ENCODE assay signal across 8 cellular contexts in the genomic region with DNA sequence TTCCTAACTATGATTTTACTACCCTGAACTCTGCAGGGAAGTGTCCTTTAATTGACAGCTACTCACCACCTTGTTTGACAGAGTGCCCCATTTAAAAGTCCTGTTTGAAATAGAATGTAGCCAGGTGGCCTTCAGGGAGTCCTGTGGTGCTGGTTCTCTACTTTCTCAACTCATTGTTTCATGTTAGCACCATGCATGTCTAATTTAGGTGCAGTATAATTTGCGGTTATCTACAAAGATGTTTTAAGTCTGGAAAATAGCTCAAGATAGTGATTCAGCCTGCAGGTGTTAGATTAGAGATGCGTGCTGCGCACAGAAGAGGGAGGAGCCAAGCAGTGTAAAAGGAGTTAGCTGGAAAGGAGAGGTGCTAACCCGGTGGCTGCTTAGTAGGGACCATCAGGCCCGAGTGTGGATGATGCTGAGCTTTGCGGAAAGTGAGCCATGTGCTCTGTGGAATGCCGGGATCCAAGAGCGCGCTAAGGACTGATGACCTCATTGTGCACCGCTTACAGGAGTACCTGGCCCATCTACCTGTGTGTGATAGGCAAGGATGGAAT. TPM values are rescaled to one million over a fixed set of nuclear protein-coding genes. Genes with fewer than 3 reads are reported as not detected.
DNase-seq lines count a peak whose midpoint lies in the region; ATAC-seq and TF ChIP-seq lines count a peak whose summit lies in the region.

No MANE protein-coding gene starts in this region.

- peaks cover 59% of the 10 kb centered on the region for H3K36me3 Mint-ChIP-seq in activated T-helper 17 cell treated with anti-CD3 and anti-CD28 coated beads, Interleukin-2, amount 50 U/mL, for 72 hours (ENCODE audit: low read depth)
- H3K36me3 Mint-ChIP-seq in glutamatergic neuron (ENCODE audit: unreplicated experiment), result no peaks in the 10 kb centered on the region

- peak; percentile 41 for DNase-seq in GM10248 (ENCODE audit: extremely low spot score)
- DNase-seq in NCI-H69 (lab: John Stamatoyannopoulos, UW), result peak; percentile 81
- peak; percentile 40 for DNase-seq in glutamatergic neuron
- peak; percentile 80 for DNase-seq in stimulated activated CD4-positive, alpha-beta T cell treated with anti-CD3 and anti-CD28 coated beads, Interleukin-15, amount 100 ng/mL, for 24 hours
- no peak for DNase-seq in sciatic nerve (ENCODE audit: low spot score)
- DNase-seq in globus pallidus (ENCODE audit: low spot score), result no peak

- peaks cover 46% of the 10 kb centered on the region for H3K4me1 Mint-ChIP-seq in activated T-helper 17 cell treated with anti-CD3 and anti-CD28 coated beads, Interleukin-2, amount 50 U/mL, for 72 hours
- peaks cover 14% of the 10 kb centered on the region for H3K4me1 Mint-ChIP-seq in glutamatergic neuron (ENCODE audit: low read depth, unreplicated experiment)

- CTCF ChIA-PET in GM10248 (lab: Yijun Ruan, JAX), result interaction anchor here (0.9 to 2.6 kb wide), 14 partner anchors 11 to 511 kb away, joined by 3 to 16 read pairs (median 4); a partner anchor contains a TSS

- POLR2A ChIA-PET in GM10248 (lab: Yijun Ruan, JAX), result interaction anchor here (0.7 to 1.6 kb wide), 3 partner anchors 16 to 367 kb away, joined by 3 to 4 read pairs (median 4); no protein-coding TSS in a partner anchor

- peak overlapping the region; percentile 87 for H3K4me3 Mint-ChIP-seq in activated T-helper 17 cell treated with anti-CD3 and anti-CD28 coated beads, Interleukin-2, amount 50 U/mL, for 72 hours
- peak overlapping the region; percentile 92 for H3K4me3 Mint-ChIP-seq in glutamatergic neuron (ENCODE audit: unreplicated experiment)

- no peaks in the 10 kb centered on the region for H3K27me3 Mint-ChIP-seq in activated T-helper 17 cell treated with anti-CD3 and anti-CD28 coated beads, Interleukin-2, amount 50 U/mL, for 72 hours
- H3K27me3 Mint-ChIP-seq in glutamatergic neuron (ENCODE audit: unreplicated experiment), result peaks cover 12% of the 10 kb centered on the region

- H3K9me3 Mint-ChIP-seq in activated T-helper 17 cell treated with anti-CD3 and anti-CD28 coated beads, Interleukin-2, amount 50 U/mL, for 72 hours, result no peaks in the 10 kb centered on the region
- H3K9me3 Mint-ChIP-seq in glutamatergic neuron (ENCODE audit: unreplicated experiment), result peaks cover 9% of the 10 kb centered on the region

- peak overlapping the region; percentile 79 for H3K27ac Mint-ChIP-seq in activated T-helper 17 cell treated with anti-CD3 and anti-CD28 coated beads, Interleukin-2, amount 50 U/mL, for 72 hours
- H3K27ac Mint-ChIP-seq in glutamatergic neuron (ENCODE audit: unreplicated experiment), result peak overlapping the region; percentile 89

- ATAC-seq in GM21825 (IDR thresholded peaks at IDR 0.05; ENCODE audit: unreplicated experiment), result peak; percentile 29
- ATAC-seq in activated T-helper 17 cell treated with anti-CD3 and anti-CD28 coated beads, Interleukin-2, amount 50 U/mL, for 72 hours (replicated peaks), result peak; percentile 42
- no peak for ATAC-seq in sciatic nerve

- TF ChIP-seq CTCF in GM10248 (IDR thresholded peaks at IDR 0.05; ENCODE audit: control extremely low read depth, extremely low read depth, low read depth, missing control alignments), result no peak
- TF ChIP-seq CTCF in glutamatergic neuron (IDR thresholded peaks at IDR 0.05; ENCODE audit: partially characterized antibody, unreplicated experiment), result no peak

- intact Hi-C loops in sciatic nerve (cut with DNase I), result no loop called here

RNA-seq across cellular contexts. Expression of a gene that starts 1.2 kb away (rescaled TPM):
- total RNA-seq in activated T-helper 17 cell treated with anti-CD3 and anti-CD28 coated beads, Interleukin-2, amount 50 U/mL, for 72 hours, result 10 to 100 TPM; 69.8 to 79.3 TPM
- total RNA-seq in glutamatergic neuron (ENCODE audit: unreplicated experiment), result 92.6 TPM
- 42.9 TPM for total RNA-seq in sciatic nerve

RNA-seq across cellular contexts. Expression of a gene that starts 22.4 kb away (rescaled TPM):
- total RNA-seq in activated T-helper 17 cell treated with anti-CD3 and anti-CD28 coated beads, Interleukin-2, amount 50 U/mL, for 72 hours, result 100 to 1,000 TPM; 316 to 649 TPM
- 0.54 TPM for total RNA-seq in glutamatergic neuron (ENCODE audit: unreplicated experiment)
- total RNA-seq in sciatic nerve, result 8.8 TPM

Comparison
In these comparisons a context has a peak if more than half of its experiments do, and no peak if none do; other contexts are left out.
1. DNase-seq: peak in GM10248 (single experiment), NCI-H69 (single experiment), glutamatergic neuron (single experiment) and stimulated activated CD4-positive, alpha-beta T cell treated with anti-CD3 and anti-CD28 coated beads, Interleukin-15, amount 100 ng/mL, for 24 hours (single experiment); none in sciatic nerve (single experiment) and globus pallidus (single experiment).
2. RNA of a gene that starts 22.4 kb away (total RNA-seq): 316 to 649 TPM in activated T-helper 17 cell treated with anti-CD3 and anti-CD28 coated beads, Interleukin-2, amount 50 U/mL, for 72 hours; 8.8 TPM in sciatic nerve (single experiment) and 0.54 TPM in glutamatergic neuron (single experiment); every median in the first group is over 10 times any median in the second.